ENCODE assay signal across 10 cellular contexts in genomic region chr5:140219068-140219971, GRCh38. TPM values are rescaled to one million over a fixed set of nuclear protein-coding genes. Genes with fewer than 3 reads are reported as not detected.
DNase-seq lines count a peak whose midpoint lies in the region; ATAC-seq and TF ChIP-seq lines count a peak whose summit lies in the region.
"Had no signal": no experiment of that assay in that cellular context is flagged by ENCODE, and none has a peak within 500 bp of the region (broad histone marks: within the 10 kb centered on the region; RNA-seq: fewer than 3 reads in every experiment).

No MANE protein-coding gene starts in this region.

- ATAC-seq in GM18870 (IDR thresholded peaks at IDR 0.05; ENCODE audit: unreplicated experiment), result peak; percentile 20
- peak; percentile 16 for ATAC-seq in HG03378 (IDR thresholded peaks at IDR 0.05; ENCODE audit: unreplicated experiment)
- no peak for ATAC-seq in sciatic nerve

- no peaks in the 10 kb centered on the region for H3K9me3 ChIP-seq in neutrophil

- intact Hi-C loops in dorsolateral prefrontal cortex (cut with DNase I) (no loop called here), sciatic nerve (cut with DNase I) (no loop called here)

- no peak for TF ChIP-seq CTCF in dorsolateral prefrontal cortex (IDR thresholded peaks at IDR 0.05 in 54 of 56, conservative IDR thresholded peaks at IDR 0.05 in 2 of 56; ENCODE audit: low read depth in 1 of 56, partially characterized antibody in 56 of 56)
- no peak for TF ChIP-seq CTCF in neutrophil (IDR thresholded peaks at IDR 0.05)

- H3K27me3 ChIP-seq in dorsolateral prefrontal cortex (no peaks in the 10 kb centered on the region), neutrophil (no peaks in the 10 kb centered on the region)

- peak in 1 of 10 donors; percentile 32 for DNase-seq in dorsolateral prefrontal cortex
- DNase-seq in sciatic nerve (ENCODE audit: low spot score), result no peak
- DNase-seq in NCI-H524 treated with DMSO at 0.1 percent for 48 hours (lab: John Stamatoyannopoulos, UW), result no peak
- DNase-seq in A172 (ENCODE audit: low spot score), result no peak
- DNase-seq in DMS79 (lab: John Stamatoyannopoulos, UW), result no peak
- DNase-seq: H7, posterior cingulate gyrus had no signal

- H3K27ac ChIP-seq in dorsolateral prefrontal cortex (peak overlapping the region in 32 of 59 donors; percentile 3 to 76 (median 42)), neutrophil (peak overlapping the region; percentile 51)

- H3K36me3 ChIP-seq in neutrophil, result no peaks in the 10 kb centered on the region

- no peak overlapping the region for H3K4me3 ChIP-seq in dorsolateral prefrontal cortex
- H3K4me3 ChIP-seq in neutrophil (ENCODE audit: low read depth in 1 of 2, low read length in 1 of 2), result no peak overlapping the region

- peaks cover 86 to 94% of the 10 kb centered on the region in 2 experiments for H3K4me1 ChIP-seq in neutrophil (ENCODE audit: control insufficient read depth in 1 of 2, insufficient read depth in 1 of 2, low read depth in 1 of 2, low read length in 1 of 2)

RNA-seq across cellular contexts. Expression of gene CYSTM1, which starts 44.3 kb away (rescaled TPM):
- total RNA-seq in dorsolateral prefrontal cortex (100 to 1,000 TPM in 1 of 120 experiments, 10 to 100 TPM in 119; 28.2 to 110 (median 55.2) TPM), sciatic nerve (49.5 TPM)
- total RNA-seq in A172 (2014; rRNA removed; shearing (Covaris generic)), result 48.4 and 54.9 TPM in 2 replicates
